ENCODE assay signal across 2 cellular contexts in the genomic region with DNA sequence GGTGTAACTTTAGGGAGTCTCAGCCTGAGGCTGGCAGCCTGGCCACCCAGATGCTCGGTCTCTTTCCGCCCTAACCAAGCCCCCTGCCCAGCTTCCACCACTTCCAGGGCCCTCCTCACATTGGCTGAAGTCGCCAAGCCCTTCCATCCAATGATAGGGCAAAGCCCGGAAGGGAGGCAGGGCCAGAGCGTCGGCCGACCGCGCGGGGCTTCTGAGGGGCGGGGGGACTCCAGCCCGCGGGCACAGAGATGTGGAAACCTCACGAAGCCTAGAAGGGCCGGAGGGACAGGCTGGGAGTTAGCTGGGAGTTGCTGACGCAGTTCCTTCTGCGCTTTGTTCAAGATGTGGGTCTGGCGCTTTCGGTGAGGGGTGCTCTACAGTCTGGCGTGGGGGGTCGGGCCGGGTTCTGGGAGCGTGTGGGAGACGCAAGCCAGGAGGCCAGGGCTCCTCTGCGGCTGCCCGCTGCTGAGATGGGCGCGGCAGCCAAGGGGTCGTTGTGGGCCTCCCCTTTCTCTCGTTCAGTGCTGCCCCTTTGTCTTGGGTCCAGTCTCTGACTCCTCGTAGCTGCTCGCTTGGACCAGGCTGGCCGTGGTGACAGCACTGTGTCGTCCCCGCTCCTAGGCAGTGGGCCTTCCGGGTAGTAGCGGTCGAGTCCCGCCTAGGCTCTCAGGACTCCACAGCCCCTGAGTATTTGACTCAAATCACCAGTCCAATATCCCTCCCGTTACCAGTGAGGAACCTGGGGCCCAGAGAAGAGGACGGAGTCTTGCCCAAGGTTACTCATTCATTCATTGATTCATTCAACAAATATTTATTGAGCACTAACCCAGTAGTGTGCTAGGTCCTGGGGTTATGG.
TF ChIP-seq lines count a peak whose summit lies in the region.

TSS of gene ZNF660 (plus strand) at position 319 of the 856 bp plus-strand sequence. CDS start 9,230 bp downstream, outside the sequence.

TF ChIP-seq in H1, 55 proteins besides CTCF, POLR2A, EP300 and RAD21:
- no peak for TF ChIP-seq SIX5 (IDR thresholded peaks at IDR 0.05; ENCODE audit: low read depth, low read length)
- no peak for TF ChIP-seq GTF2F1 (IDR thresholded peaks at IDR 0.05; ENCODE audit: borderline replicate concordance, low read depth, low read length)
- TF ChIP-seq ATF2 (IDR thresholded peaks at IDR 0.05; ENCODE audit: low read length), result no peak
- TF ChIP-seq, protein P1, sequence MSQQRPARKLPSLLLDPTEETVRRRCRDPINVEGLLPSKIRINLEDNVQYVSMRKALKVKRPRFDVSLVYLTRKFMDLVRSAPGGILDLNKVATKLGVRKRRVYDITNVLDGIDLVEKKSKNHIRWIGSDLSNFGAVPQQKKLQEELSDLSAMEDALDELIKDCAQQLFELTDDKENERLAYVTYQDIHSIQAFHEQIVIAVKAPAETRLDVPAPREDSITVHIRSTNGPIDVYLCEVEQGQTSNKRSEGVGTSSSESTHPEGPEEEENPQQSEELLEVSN (IDR thresholded peaks at IDR 0.05), result peak; percentile 11; the same call in 1 of the 2 replicates
- TF ChIP-seq FOSL1 (IDR thresholded peaks at IDR 0.05; ENCODE audit: insufficient read depth, low read depth, low read length), result no peak
- no peak for TF ChIP-seq BACH1 (IDR thresholded peaks at IDR 0.05; ENCODE audit: low read length)
- TF ChIP-seq GABPA (IDR thresholded peaks at IDR 0.05; ENCODE audit: borderline replicate concordance, insufficient read depth, low read length), result no peak
- no peak for TF ChIP-seq SP4 (IDR thresholded peaks at IDR 0.05; ENCODE audit: low read length)
- TF ChIP-seq BRCA1 (IDR thresholded peaks at IDR 0.05; ENCODE audit: low read depth, low read length), result no peak
- no peak for TF ChIP-seq RNF2 (IDR thresholded peaks at IDR 0.05; ENCODE audit: borderline replicate concordance, low read depth, low read length, missing control alignments, poor library complexity, severe bottlenecking)
- TF ChIP-seq JUND (IDR thresholded peaks at IDR 0.05; ENCODE audit: low read length), result 0 out of 2 replicates have a peak, but pooled peaks have one; percentile 13
- TF ChIP-seq KDM4A (IDR thresholded peaks at IDR 0.05; ENCODE audit: low read depth, low read length, severe bottlenecking), result peak; percentile 61
- no peak for TF ChIP-seq CBX5 (IDR thresholded peaks at IDR 0.05; ENCODE audit: low read depth, low read length)
- TF ChIP-seq CEBPB (IDR thresholded peaks at IDR 0.05; ENCODE audit: low read depth, low read length), result no peak
- TF ChIP-seq MAX (IDR thresholded peaks at IDR 0.05), result peak; percentile 48
- TF ChIP-seq SP2 (IDR thresholded peaks at IDR 0.05; ENCODE audit: low read length), result peak; percentile 57
- 0 out of 2 replicates have a peak, but pooled peaks have one; percentile 12 for TF ChIP-seq SP1 (IDR thresholded peaks at IDR 0.05; ENCODE audit: low read depth, low read length)
- TF ChIP-seq EGR1 (IDR thresholded peaks at IDR 0.05; ENCODE audit: borderline replicate concordance, low read depth, low read length), result no peak
- peak; percentile 91 for TF ChIP-seq TAF1 (IDR thresholded peaks at IDR 0.05; ENCODE audit: low read depth, low read length)
- no peak for TF ChIP-seq NANOG (IDR thresholded peaks at IDR 0.05; ENCODE audit: insufficient read depth, low read depth, low read length, poor library complexity, severe bottlenecking)
- peak; percentile 86 for TF ChIP-seq CREB1 (IDR thresholded peaks at IDR 0.05)
- peak; percentile 74 for TF ChIP-seq ASH2L (IDR thresholded peaks at IDR 0.05; ENCODE audit: low read length)
- peak; percentile 89 for TF ChIP-seq TBP (IDR thresholded peaks at IDR 0.05; ENCODE audit: low read depth, low read length)
- TF ChIP-seq SIN3A (conservative IDR thresholded peaks at IDR 0.05 in 1 of 2, IDR thresholded peaks at IDR 0.05 in 1 of 2; ENCODE audit: low read depth in 1 of 2, low read length in 2 of 2), result peak; percentile 40 to 72; a peak in 1 of 4 replicates
- TF ChIP-seq CHD2 (IDR thresholded peaks at IDR 0.05; ENCODE audit: low read length), result no peak
- peak; percentile 89 for TF ChIP-seq TAF7 (optimal IDR thresholded peaks at IDR 0.05; ENCODE audit: borderline replicate concordance, low read depth, low read length)
- TF ChIP-seq ZNF274 (IDR thresholded peaks at IDR 0.05; ENCODE audit: borderline replicate concordance, extremely low read depth, low read length), result no peak
- TF ChIP-seq PHF8 (conservative IDR thresholded peaks at IDR 0.05; ENCODE audit: low read depth, low read length), result peak; percentile 92
- no peak for TF ChIP-seq BCL11A (IDR thresholded peaks at IDR 0.05; ENCODE audit: low read depth in 2 of 2, low read length in 2 of 2)
- peak; percentile 90; the same call in 1 of the 2 replicates for TF ChIP-seq POLR2AphosphoS5 (IDR thresholded peaks at IDR 0.05; ENCODE audit: low read depth, low read length)

TF ChIP-seq in liver, 16 proteins besides CTCF, POLR2A, EP300 and RAD21:
- TF ChIP-seq TAF1 (conservative IDR thresholded peaks at IDR 0.05) (no peak), EGR1 (IDR thresholded peaks at IDR 0.05; ENCODE audit: low read depth in 2 of 2) (no peak), NR2F2 (IDR thresholded peaks at IDR 0.05) (no peak), YY1 (IDR thresholded peaks at IDR 0.05) (no peak), GABPA (IDR thresholded peaks at IDR 0.05 in 1 of 2, conservative IDR thresholded peaks at IDR 0.05 in 1 of 2) (no peak), SP1 (IDR thresholded peaks at IDR 0.05) (no peak), HNF4G (IDR thresholded peaks at IDR 0.05) (no peak), FOXA1 (IDR thresholded peaks at IDR 0.05) (no peak), MAX (IDR thresholded peaks at IDR 0.05) (no peak), ZBTB33 (IDR thresholded peaks at IDR 0.05) (no peak), JUND (IDR thresholded peaks at IDR 0.05) (no peak), HNF4A (conservative IDR thresholded peaks at IDR 0.05) (no peak), FOXA2 (IDR thresholded peaks at IDR 0.05) (no peak)
- TF ChIP-seq, protein P2, sequence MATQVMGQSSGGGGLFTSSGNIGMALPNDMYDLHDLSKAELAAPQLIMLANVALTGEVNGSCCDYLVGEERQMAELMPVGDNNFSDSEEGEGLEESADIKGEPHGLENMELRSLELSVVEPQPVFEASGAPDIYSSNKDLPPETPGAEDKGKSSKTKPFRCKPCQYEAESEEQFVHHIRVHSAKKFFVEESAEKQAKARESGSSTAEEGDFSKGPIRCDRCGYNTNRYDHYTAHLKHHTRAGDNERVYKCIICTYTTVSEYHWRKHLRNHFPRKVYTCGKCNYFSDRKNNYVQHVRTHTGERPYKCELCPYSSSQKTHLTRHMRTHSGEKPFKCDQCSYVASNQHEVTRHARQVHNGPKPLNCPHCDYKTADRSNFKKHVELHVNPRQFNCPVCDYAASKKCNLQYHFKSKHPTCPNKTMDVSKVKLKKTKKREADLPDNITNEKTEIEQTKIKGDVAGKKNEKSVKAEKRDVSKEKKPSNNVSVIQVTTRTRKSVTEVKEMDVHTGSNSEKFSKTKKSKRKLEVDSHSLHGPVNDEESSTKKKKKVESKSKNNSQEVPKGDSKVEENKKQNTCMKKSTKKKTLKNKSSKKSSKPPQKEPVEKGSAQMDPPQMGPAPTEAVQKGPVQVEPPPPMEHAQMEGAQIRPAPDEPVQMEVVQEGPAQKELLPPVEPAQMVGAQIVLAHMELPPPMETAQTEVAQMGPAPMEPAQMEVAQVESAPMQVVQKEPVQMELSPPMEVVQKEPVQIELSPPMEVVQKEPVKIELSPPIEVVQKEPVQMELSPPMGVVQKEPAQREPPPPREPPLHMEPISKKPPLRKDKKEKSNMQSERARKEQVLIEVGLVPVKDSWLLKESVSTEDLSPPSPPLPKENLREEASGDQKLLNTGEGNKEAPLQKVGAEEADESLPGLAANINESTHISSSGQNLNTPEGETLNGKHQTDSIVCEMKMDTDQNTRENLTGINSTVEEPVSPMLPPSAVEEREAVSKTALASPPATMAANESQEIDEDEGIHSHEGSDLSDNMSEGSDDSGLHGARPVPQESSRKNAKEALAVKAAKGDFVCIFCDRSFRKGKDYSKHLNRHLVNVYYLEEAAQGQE (IDR thresholded peaks at IDR 0.05), result no peak
- TF ChIP-seq, protein P3, sequence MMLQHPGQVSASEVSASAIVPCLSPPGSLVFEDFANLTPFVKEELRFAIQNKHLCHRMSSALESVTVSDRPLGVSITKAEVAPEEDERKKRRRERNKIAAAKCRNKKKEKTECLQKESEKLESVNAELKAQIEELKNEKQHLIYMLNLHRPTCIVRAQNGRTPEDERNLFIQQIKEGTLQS (IDR thresholded peaks at IDR 0.05), result no peak
TF ChIP-seq in liver: peak in this region for 0.
